In the genomic region with DNA sequence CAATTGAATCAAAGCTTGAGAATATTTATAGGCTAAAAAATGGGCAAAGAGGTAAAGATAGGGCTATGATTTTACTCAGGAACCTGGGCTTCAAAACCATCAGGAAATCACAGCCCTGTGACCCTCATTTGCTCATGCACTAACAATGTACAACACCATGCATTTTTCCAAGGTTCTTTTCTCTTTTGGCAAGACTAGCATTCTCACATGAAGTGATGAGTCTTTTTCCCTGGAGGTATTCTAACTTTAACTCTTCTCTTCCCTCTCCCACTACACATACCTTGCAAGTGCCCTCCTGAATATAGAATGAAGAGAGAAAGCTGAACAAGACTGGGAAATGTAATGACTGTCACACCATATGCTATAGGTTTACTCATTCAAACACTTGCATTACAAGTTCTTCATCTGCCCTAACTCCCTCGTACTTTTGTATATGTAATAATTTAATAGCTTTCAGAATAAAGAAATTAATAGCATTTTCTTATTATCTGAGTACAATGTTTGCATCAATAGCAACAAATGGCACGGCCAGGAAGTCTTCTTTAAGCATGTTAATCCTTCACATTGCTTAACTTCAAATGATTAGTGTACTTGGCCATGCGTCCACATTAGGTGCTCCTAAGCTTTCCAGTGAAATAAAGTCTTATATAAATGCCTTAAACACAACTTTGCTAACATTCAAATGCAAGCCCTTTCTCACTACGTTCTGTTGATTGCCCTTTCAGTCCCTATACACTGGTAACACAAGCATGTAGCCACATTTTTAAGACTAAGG, we compare ENCODE assay signal across 8 cellular contexts. TPM values are rescaled to one million over a fixed set of nuclear protein-coding genes. Genes with fewer than 3 reads are reported as not detected.
DNase-seq lines count a peak whose midpoint lies in the region; ATAC-seq and TF ChIP-seq lines count a peak whose summit lies in the region.

No MANE protein-coding gene starts in this region.

- no peak for ATAC-seq in activated CD8-positive, alpha-beta T cell treated with anti-CD3 and anti-CD28 coated beads, Interleukin-2, amount 10 ng/mL, durations not matched to agents 7 days and 5 days

- TF ChIP-seq CTCF in GM13976 (IDR thresholded peaks at IDR 0.05; ENCODE audit: borderline replicate concordance, control extremely low read depth, extremely low read depth, insufficient read depth, missing control alignments): no peak

- POLR2A ChIA-PET in activated CD8-positive, alpha-beta T cell treated with anti-CD3 and anti-CD28 coated beads, Interleukin-2, amount 10 ng/mL, durations not matched to agents 7 days and 5 days (lab: Charles Lee): interaction anchor here (1.1 to 1.2 kb wide), 2 partner anchors 10 to 218 kb away, joined by 4 read pairs; a partner anchor contains a TSS

- H3K4me1 Mint-ChIP-seq in activated T-cell treated with anti-CD3 and anti-CD28 coated beads, Interleukin-2, amount 50 U/mL, for 24 hours (ENCODE audit: low read depth): peaks cover 64% of the 10 kb centered on the region
- peaks cover 52% of the 10 kb centered on the region for H3K4me1 Mint-ChIP-seq in activated CD8-positive, alpha-beta T cell treated with anti-CD3 and anti-CD28 coated beads, Interleukin-2, amount 10 ng/mL, durations not matched to agents 7 days and 5 days (ENCODE audit: low read depth)

- no peaks in the 10 kb centered on the region for H3K9me3 ChIP-seq in iPS-18a (ENCODE audit: control insufficient read depth, low read depth, low read length)
- H3K9me3 ChIP-seq in thymus (ENCODE audit: control insufficient read depth): no peaks in the 10 kb centered on the region

- DNase-seq in activated T-cell treated with anti-CD3 and anti-CD28 coated beads, Interleukin-2, amount 50 U/mL, for 24 hours: no peak
- no peak for DNase-seq in activated T-cell treated with anti-CD3 and anti-CD28 coated beads for 4 hours
- DNase-seq in activated CD8-positive, alpha-beta T cell treated with anti-CD3 and anti-CD28 coated beads, Interleukin-2, amount 10 ng/mL, durations not matched to agents 7 days and 5 days: no peak
- DNase-seq in activated gamma-delta T cell treated with Interleukin-2 at 50 U/mL for 16 hours: no peak
- no peak for DNase-seq in NK-92 treated with Interleukin-12 subunit alpha and Interleukin-12 subunit beta, amount 100 ng/mL, for 24 hours (lab: John Stamatoyannopoulos, UW)
- no peak for DNase-seq in GM13976 (ENCODE audit: low spot score)

- H3K27me3 ChIP-seq in iPS-18a (ENCODE audit: control insufficient read depth, insufficient read depth, low read length): peaks cover 52% of the 10 kb centered on the region
- H3K27me3 ChIP-seq in thymus (ENCODE audit: control insufficient read depth, insufficient read depth): no peaks in the 10 kb centered on the region

- no peak overlapping the region for H3K9ac ChIP-seq in iPS-18a (ENCODE audit: low read length)

- H3K36me3 Mint-ChIP-seq in activated T-cell treated with anti-CD3 and anti-CD28 coated beads, Interleukin-2, amount 50 U/mL, for 24 hours (ENCODE audit: low read depth): peaks cover 6% of the 10 kb centered on the region
- H3K36me3 Mint-ChIP-seq in activated CD8-positive, alpha-beta T cell treated with anti-CD3 and anti-CD28 coated beads, Interleukin-2, amount 10 ng/mL, durations not matched to agents 7 days and 5 days (ENCODE audit: low read depth): peaks cover 6% of the 10 kb centered on the region

- H3K4me3 Mint-ChIP-seq in activated T-cell treated with anti-CD3 and anti-CD28 coated beads, Interleukin-2, amount 50 U/mL, for 24 hours: peak overlapping the region; percentile 86
- H3K4me3 Mint-ChIP-seq in activated CD8-positive, alpha-beta T cell treated with anti-CD3 and anti-CD28 coated beads, Interleukin-2, amount 10 ng/mL, durations not matched to agents 7 days and 5 days: peak overlapping the region; percentile 88

- H3K4me1 ChIP-seq in iPS-18a (ENCODE audit: control insufficient read depth, low read depth, low read length) (no peaks in the 10 kb centered on the region), thymus (ENCODE audit: control insufficient read depth, insufficient read depth, low read length) (peaks cover 4% of the 10 kb centered on the region)

- H3K27ac Mint-ChIP-seq in activated T-cell treated with anti-CD3 and anti-CD28 coated beads, Interleukin-2, amount 50 U/mL, for 24 hours: peak overlapping the region; percentile 96
- H3K27ac Mint-ChIP-seq in activated CD8-positive, alpha-beta T cell treated with anti-CD3 and anti-CD28 coated beads, Interleukin-2, amount 10 ng/mL, durations not matched to agents 7 days and 5 days: peak overlapping the region; percentile 89

- no peaks in the 10 kb centered on the region for H3K36me3 ChIP-seq in iPS-18a (ENCODE audit: control insufficient read depth, low read depth, low read length)
- H3K36me3 ChIP-seq in thymus (ENCODE audit: control insufficient read depth, insufficient read depth): no peaks in the 10 kb centered on the region

- CTCF ChIA-PET in activated CD8-positive, alpha-beta T cell treated with anti-CD3 and anti-CD28 coated beads, Interleukin-2, amount 10 ng/mL, durations not matched to agents 7 days and 5 days (lab: Charles Lee): interaction anchor here (0.6 to 4.1 kb wide), 8 partner anchors 8 to 698 kb away, joined by 3 to 26 read pairs (median 3); no protein-coding TSS in a partner anchor

- H3K4me3 ChIP-seq in iPS-18a (ENCODE audit: low read length) (peak overlapping the region; percentile 87), thymus (ENCODE audit: low read length) (peak overlapping the region; percentile 69)

- 93% methylated on average over 4 of the region's 4 CpGs for WGBS in thymus

- no peaks in the 10 kb centered on the region for H3K9me3 Mint-ChIP-seq in activated T-cell treated with anti-CD3 and anti-CD28 coated beads, Interleukin-2, amount 50 U/mL, for 24 hours
- H3K9me3 Mint-ChIP-seq in activated CD8-positive, alpha-beta T cell treated with anti-CD3 and anti-CD28 coated beads, Interleukin-2, amount 10 ng/mL, durations not matched to agents 7 days and 5 days (ENCODE audit: insufficient read depth): no peaks in the 10 kb centered on the region

- H3K27ac ChIP-seq in iPS-18a (ENCODE audit: low read length) (no peak overlapping the region), thymus (ENCODE audit: low read depth) (no peak overlapping the region)

- peaks cover 17% of the 10 kb centered on the region for H3K27me3 Mint-ChIP-seq in activated T-cell treated with anti-CD3 and anti-CD28 coated beads, Interleukin-2, amount 50 U/mL, for 24 hours
- peaks cover 13% of the 10 kb centered on the region for H3K27me3 Mint-ChIP-seq in activated CD8-positive, alpha-beta T cell treated with anti-CD3 and anti-CD28 coated beads, Interleukin-2, amount 10 ng/mL, durations not matched to agents 7 days and 5 days (ENCODE audit: low read depth)

- in situ Hi-C loops in GM13976 (cut with MboI; ENCODE audit: low sequenced_read_pairs, unreplicated experiment): loop anchor here (10.0 kb wide), 1 partner anchor 98 kb away; no protein-coding TSS in a partner anchor

RNA-seq across cellular contexts. Expression of a gene that starts 1.8 kb away (rescaled TPM):
- 10 to 100 TPM; 28.6 to 28.7 TPM for total RNA-seq in activated CD8-positive, alpha-beta T cell treated with anti-CD3 and anti-CD28 coated beads, Interleukin-2, amount 10 ng/mL, durations not matched to agents 7 days and 5 days
- 21.4 TPM for polyA plus RNA-seq in thymus
